Comparison of ENCODE assay signal across 11 cellular contexts in genomic region chr12:52415870-52416750, GRCh38. TPM values are rescaled to one million over a fixed set of nuclear protein-coding genes. Genes with fewer than 3 reads are reported as not detected.
A peak's percentile ranks its signal among the peaks of the same experiment; 100 is the strongest.
DNase-seq lines count a peak whose midpoint lies in the region; ATAC-seq and TF ChIP-seq lines count a peak whose summit lies in the region.
"Had no signal": no experiment of that assay in that cellular context is flagged by ENCODE, and none has a peak within 500 bp of the region (broad histone marks: within the 10 kb centered on the region; RNA-seq: fewer than 3 reads in every experiment).

No MANE protein-coding gene starts in this region.

- no peak overlapping the region for H3K4me3 Mint-ChIP-seq in activated naive CD4-positive, alpha-beta T cell treated with anti-CD3 and anti-CD28 coated beads, Interleukin-2, amount 10 ng/mL, durations not matched to agents 7 days and 5 days

- H3K4me1 ChIP-seq in fibroblast of lung (ENCODE audit: control insufficient read depth, extremely low read depth, insufficient read depth, low read length) (peaks cover 4% of the 10 kb centered on the region), neuronal stem cell (ENCODE audit: control insufficient read depth in 2 of 2, insufficient read depth in 1 of 2, low read depth in 1 of 2, low read length in 2 of 2) (peaks cover 0 to 25% of the 10 kb centered on the region in 2 donors)

- DNase-seq in AG04450 (ENCODE audit: low read depth, low spot score), result peak; percentile 21
- peak; percentile 63 for DNase-seq in MV-4-11 (lab: John Stamatoyannopoulos, UW)
- peak; percentile 63 to 93 for DNase-seq in fibroblast of lung (ENCODE audit: low read depth in 2 of 2)
- DNase-seq in neuronal stem cell (ENCODE audit: low spot score), result no peak
- DNase-seq in NCI-H146 (lab: John Stamatoyannopoulos, UW), result no peak
- DNase-seq in activated naive CD4-positive, alpha-beta T cell treated with anti-CD3 and anti-CD28 coated beads, Interleukin-2, amount 10 ng/mL, durations not matched to agents 7 days and 5 days, result no peak
- no peak for DNase-seq in activated T-cell treated with anti-CD3 and anti-CD28 coated beads, Interleukin-2, amount 50 U/mL, for 48 hours
- DNase-seq: activated CD4-positive, CD25-positive, alpha-beta regulatory T cell treated with anti-CD3 and anti-CD28 coated beads, Interleukin-2, amount 50 U/mL, for 72 hours had no signal

- H3K14ac ChIP-seq in neuronal stem cell (ENCODE audit: low read length), result no peak overlapping the region

- no peak overlapping the region for H3K4ac ChIP-seq in neuronal stem cell (ENCODE audit: low read length)

- no peak overlapping the region for H2BK15ac ChIP-seq in neuronal stem cell (ENCODE audit: low read length)

- H3K79me2 ChIP-seq in fibroblast of lung (ENCODE audit: control insufficient read depth, insufficient read depth, low read length), result no peaks in the 10 kb centered on the region

- no peaks in the 10 kb centered on the region for H4K20me1 ChIP-seq in fibroblast of lung (ENCODE audit: control insufficient read depth, extremely low read depth, insufficient read depth, low read length)
- H4K20me1 ChIP-seq: BLaER1 treated with 17β-estradiol and CSF1 and Interleukin-3, amounts not matched to agents 10 nM and 100 nM had no signal

- H3K9ac ChIP-seq in fibroblast of lung (ENCODE audit: insufficient read depth, low read length) (no peak overlapping the region), neuronal stem cell (ENCODE audit: low read depth, low read length, poor library complexity) (no peak overlapping the region)
- H3K9ac ChIP-seq: BLaER1 treated with 17β-estradiol and CSF1 and Interleukin-3, amounts not matched to agents 10 nM and 100 nM had no signal

- peaks cover 13% of the 10 kb centered on the region for H3K27me3 Mint-ChIP-seq in activated naive CD4-positive, alpha-beta T cell treated with anti-CD3 and anti-CD28 coated beads, Interleukin-2, amount 10 ng/mL, durations not matched to agents 7 days and 5 days

- H2AFZ ChIP-seq in fibroblast of lung (ENCODE audit: low read length) (no peak overlapping the region), neuronal stem cell (ENCODE audit: low read length) (no peak overlapping the region)

- no peak overlapping the region for H2BK5ac ChIP-seq in neuronal stem cell (ENCODE audit: low read length)

- no peaks in the 10 kb centered on the region for H3K4me1 Mint-ChIP-seq in activated naive CD4-positive, alpha-beta T cell treated with anti-CD3 and anti-CD28 coated beads, Interleukin-2, amount 10 ng/mL, durations not matched to agents 7 days and 5 days

- TF ChIP-seq CTCF in AG04450 (IDR thresholded peaks at IDR 0.05; ENCODE audit: low read depth, low read length) (no peak), fibroblast of lung (conservative IDR thresholded peaks at IDR 0.05 in 1 of 2, IDR thresholded peaks at IDR 0.05 in 1 of 2; ENCODE audit: low read depth in 1 of 2, low read length in 2 of 2) (no peak)

- no peak overlapping the region for H3K27ac Mint-ChIP-seq in activated naive CD4-positive, alpha-beta T cell treated with anti-CD3 and anti-CD28 coated beads, Interleukin-2, amount 10 ng/mL, durations not matched to agents 7 days and 5 days

- H3K36me3 ChIP-seq in fibroblast of lung (ENCODE audit: control insufficient read depth, insufficient read depth, low read length), result no peaks in the 10 kb centered on the region
- no peaks in the 10 kb centered on the region for H3K36me3 ChIP-seq in neuronal stem cell (replicated peaks in 1 of 2; ENCODE audit: control insufficient read depth in 2 of 2, insufficient read depth in 2 of 2, low read length in 2 of 2)
- H3K36me3 ChIP-seq: BLaER1 treated with 17β-estradiol and CSF1 and Interleukin-3, amounts not matched to agents 10 nM and 100 nM had no signal

- H3K4me2 ChIP-seq in fibroblast of lung (ENCODE audit: extremely low read depth, insufficient read depth, low read length) (no peak overlapping the region), neuronal stem cell (ENCODE audit: insufficient read depth, low read length, poor library complexity, severe bottlenecking) (no peak overlapping the region)
- H3K4me2 ChIP-seq: BLaER1 treated with 17β-estradiol and CSF1 and Interleukin-3, amounts not matched to agents 10 nM and 100 nM had no signal

- no peak overlapping the region for H2AK5ac ChIP-seq in neuronal stem cell (ENCODE audit: low read depth, low read length)

- CTCF ChIA-PET in AG04450 (lab: Charles Lee), result no interaction called here
- CTCF ChIA-PET in activated naive CD4-positive, alpha-beta T cell treated with anti-CD3 and anti-CD28 coated beads, Interleukin-2, amount 10 ng/mL, durations not matched to agents 7 days and 5 days (lab: Charles Lee), result no interaction called here

- H3K27ac ChIP-seq in AG04450 (ENCODE audit: low read depth, low read length) (no peak overlapping the region), fibroblast of lung (ENCODE audit: insufficient read depth, low read length) (no peak overlapping the region), neuronal stem cell (replicated peaks; ENCODE audit: low read length) (no peak overlapping the region)
- H3K27ac ChIP-seq: BLaER1 treated with 17β-estradiol and CSF1 and Interleukin-3, amounts not matched to agents 10 nM and 100 nM had no signal

- H3K23ac ChIP-seq in neuronal stem cell (ENCODE audit: low read depth, low read length, poor library complexity), result peak overlapping the region; percentile 81

- H3K9me3 ChIP-seq in AG04450 (ENCODE audit: control insufficient read depth, insufficient read depth, low read length), result no peaks in the 10 kb centered on the region
- H3K9me3 ChIP-seq in fibroblast of lung (ENCODE audit: control insufficient read depth, insufficient read depth, low read depth, low read length), result no peaks in the 10 kb centered on the region
- peaks cover 0 to 5% of the 10 kb centered on the region in 2 donors for H3K9me3 ChIP-seq in neuronal stem cell (replicated peaks in 1 of 2; ENCODE audit: control insufficient read depth in 2 of 2, insufficient read depth in 1 of 2, low read depth in 1 of 2, low read length in 2 of 2)
- H3K9me3 ChIP-seq: BLaER1 treated with 17β-estradiol and CSF1 and Interleukin-3, amounts not matched to agents 10 nM and 100 nM had no signal

- H2BK12ac ChIP-seq in neuronal stem cell (ENCODE audit: low read length), result peak overlapping the region; percentile 85

- H3K79me1 ChIP-seq in neuronal stem cell (ENCODE audit: low read depth, low read length), result no peaks in the 10 kb centered on the region

- no peak overlapping the region for H2BK120ac ChIP-seq in neuronal stem cell (ENCODE audit: low read depth, low read length)

- H3K27me3 ChIP-seq in AG04450 (ENCODE audit: control insufficient read depth, insufficient read depth, low read length), result peaks cover 7% of the 10 kb centered on the region
- H3K27me3 ChIP-seq in fibroblast of lung (ENCODE audit: control insufficient read depth, insufficient read depth, low read length), result peaks cover 2% of the 10 kb centered on the region
- no peaks in the 10 kb centered on the region for H3K27me3 ChIP-seq in neuronal stem cell (ENCODE audit: control insufficient read depth in 3 of 3, insufficient read depth in 3 of 3, low read depth in 1 of 3, low read length in 3 of 3)
- H3K27me3 ChIP-seq: BLaER1 treated with 17β-estradiol and CSF1 and Interleukin-3, amounts not matched to agents 10 nM and 100 nM had no signal

- ATAC-seq in HG02610 (IDR thresholded peaks at IDR 0.05; ENCODE audit: unreplicated experiment), result no peak

- H4K8ac ChIP-seq in neuronal stem cell (ENCODE audit: low read depth, low read length), result no peak overlapping the region

- H3K36me3 Mint-ChIP-seq in activated naive CD4-positive, alpha-beta T cell treated with anti-CD3 and anti-CD28 coated beads, Interleukin-2, amount 10 ng/mL, durations not matched to agents 7 days and 5 days, result no peaks in the 10 kb centered on the region

- POLR2A ChIA-PET in AG04450 (lab: Yijun Ruan, JAX), result no interaction called here

- no peak overlapping the region for H4K91ac ChIP-seq in neuronal stem cell (ENCODE audit: low read depth, low read length, poor library complexity)

- H3K9me3 Mint-ChIP-seq in activated naive CD4-positive, alpha-beta T cell treated with anti-CD3 and anti-CD28 coated beads, Interleukin-2, amount 10 ng/mL, durations not matched to agents 7 days and 5 days, result no peaks in the 10 kb centered on the region

- WGBS in neuronal stem cell (ENCODE audit: extremely low coverage in 2 of 2, insufficient read length in 2 of 2, insufficient replicate concordance in 1 of 2), 2 donors, result no CpG with 5 or more reads among the region's 10 CpGs

- peak overlapping the region; percentile 55 for H3K18ac ChIP-seq in neuronal stem cell (ENCODE audit: low read length)

- H3K4me3 ChIP-seq in AG04450 (ENCODE audit: low read depth, low read length), result no peak overlapping the region
- H3K4me3 ChIP-seq in fibroblast of lung (replicated peaks in 1 of 4; ENCODE audit: control extremely low read depth in 1 of 4, insufficient read depth in 1 of 4, low read depth in 3 of 4, low read length in 4 of 4), result no peak overlapping the region
- no peak overlapping the region for H3K4me3 ChIP-seq in neuronal stem cell (ENCODE audit: low read length in 2 of 2)
- H3K4me3 ChIP-seq: BLaER1 treated with 17β-estradiol and CSF1 and Interleukin-3, amounts not matched to agents 10 nM and 100 nM had no signal

RNA-seq across cellular contexts. Expression of gene KRT82, which starts 10.0 kb away (rescaled TPM):
- not detected in 2 replicates for polyA plus RNA-seq in AG04450 (2011; rRNA removed)
- not detected in 2 replicates for polyA minus RNA-seq in AG04450 (2011; rRNA and poly(A)+ RNA removed)
- not detected in 2 replicates for total RNA-seq in fibroblast of lung
- not detected in 2 replicates for polyA plus RNA-seq in fibroblast of lung
- not detected in 2 replicates for polyA plus RNA-seq in fibroblast of lung (2012)
- polyA minus RNA-seq in fibroblast of lung (ENCODE audit: low replicate concordance), result not detected in 2 replicates
- polyA plus RNA-seq in neuronal stem cell (2013, experiment 1 of 2), result not detected
- not detected for polyA plus RNA-seq in neuronal stem cell (2013, experiment 2 of 2)
- total RNA-seq: glomerular endothelial cell had no signal

RNA-seq across cellular contexts. Expression of gene KRT75, which starts 18.1 kb away (rescaled TPM):
- not detected in 2 replicates for polyA plus RNA-seq in AG04450 (2011; rRNA removed)
- not detected in 2 replicates for polyA minus RNA-seq in AG04450 (2011; rRNA and poly(A)+ RNA removed)
- total RNA-seq in fibroblast of lung, result not detected in 2 replicates
- polyA plus RNA-seq in fibroblast of lung, result not detected in 2 replicates
- not detected in 2 replicates for polyA plus RNA-seq in fibroblast of lung (2012)
- polyA minus RNA-seq in fibroblast of lung (ENCODE audit: low replicate concordance), result not detected in 2 replicates
- polyA plus RNA-seq in neuronal stem cell (2013, experiment 1 of 2), result not detected
- polyA plus RNA-seq in neuronal stem cell (2013, experiment 2 of 2), result not detected
- total RNA-seq: glomerular endothelial cell had no signal

RNA-seq across cellular contexts. Expression of gene KRT84, which starts 30.7 kb away (rescaled TPM):
- polyA plus RNA-seq in AG04450 (2011; rRNA removed) (not detected in 2 replicates), fibroblast of lung (not detected in 2 replicates)
- polyA minus RNA-seq in AG04450 (2011; rRNA and poly(A)+ RNA removed), result not detected in 2 replicates
- total RNA-seq in fibroblast of lung, result not detected in 2 replicates
- not detected in 2 replicates for polyA plus RNA-seq in fibroblast of lung (2012)
- not detected in 2 replicates for polyA minus RNA-seq in fibroblast of lung (ENCODE audit: low replicate concordance)
- polyA plus RNA-seq in neuronal stem cell (2013, experiment 1 of 2), result not detected
- polyA plus RNA-seq in neuronal stem cell (2013, experiment 2 of 2), result not detected
- total RNA-seq: glomerular endothelial cell had no signal

RNA-seq across cellular contexts. Expression of gene KRT6B, which starts 35.8 kb away (rescaled TPM):
- polyA plus RNA-seq in AG04450 (2011; rRNA removed) (not detected in 2 replicates), fibroblast of lung (0.05 and 0.07 TPM in 2 replicates)
- polyA minus RNA-seq in AG04450 (2011; rRNA and poly(A)+ RNA removed), result not detected in 2 replicates
- total RNA-seq in fibroblast of lung, result not detected in 2 replicates
- not detected in 2 replicates for polyA plus RNA-seq in fibroblast of lung (2012)
- not detected in 2 replicates for polyA minus RNA-seq in fibroblast of lung (ENCODE audit: low replicate concordance)
- not detected for polyA plus RNA-seq in neuronal stem cell (2013, experiment 1 of 2)
- polyA plus RNA-seq in neuronal stem cell (2013, experiment 2 of 2), result not detected
- total RNA-seq: glomerular endothelial cell had no signal

RNA-seq across cellular contexts. Expression of gene KRT85, which starts 48.8 kb away (rescaled TPM):
- polyA plus RNA-seq in AG04450 (2011; rRNA removed) (not detected in 2 replicates), fibroblast of lung (not detected in 2 replicates)
- polyA minus RNA-seq in AG04450 (2011; rRNA and poly(A)+ RNA removed), result not detected in 2 replicates
- total RNA-seq in fibroblast of lung, result not detected in 2 replicates
- not detected in 2 replicates for polyA plus RNA-seq in fibroblast of lung (2012)
- polyA minus RNA-seq in fibroblast of lung (ENCODE audit: low replicate concordance), result not detected in 2 replicates
- not detected for polyA plus RNA-seq in neuronal stem cell (2013, experiment 1 of 2)
- polyA plus RNA-seq in neuronal stem cell (2013, experiment 2 of 2), result not detected
- total RNA-seq: glomerular endothelial cell had no signal

Comparison
In these comparisons a context has a peak if more than half of its experiments do, and no peak if none do; other contexts are left out.
1. DNase-seq: peak in AG04450 (single experiment), MV-4-11 (single experiment) and fibroblast of lung (2 of 2); none in neuronal stem cell (single experiment), NCI-H146 (single experiment), activated naive CD4-positive, alpha-beta T cell treated with anti-CD3 and anti-CD28 coated beads, Interleukin-2, amount 10 ng/mL, durations not matched to agents 7 days and 5 days (single experiment) and activated T-cell treated with anti-CD3 and anti-CD28 coated beads, Interleukin-2, amount 50 U/mL, for 48 hours (0 of 2).